ENCODE assay signal across 25 cellular contexts in the genomic region with DNA sequence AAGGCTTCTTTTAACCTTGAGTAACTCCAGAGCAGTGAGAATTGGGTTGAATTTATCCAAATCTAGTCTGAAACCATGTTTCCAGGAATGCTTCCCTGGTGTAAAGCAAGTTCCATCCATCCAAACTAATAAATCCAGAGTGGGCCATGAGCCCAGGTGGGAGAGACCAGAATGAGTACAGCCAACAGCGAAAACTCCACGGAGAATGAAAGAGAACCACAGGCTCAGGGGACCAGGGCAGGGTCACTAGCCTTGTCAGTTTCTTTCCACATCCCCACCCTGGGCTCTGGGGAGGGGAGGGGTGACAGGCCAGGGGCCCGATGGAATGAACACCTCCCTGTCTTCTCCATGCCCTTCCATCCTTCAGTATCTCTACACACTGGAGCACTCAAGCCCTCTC.
"Had no signal": no experiment of that assay in that cellular context is flagged by ENCODE, and none has a peak within 500 bp of the region (broad histone marks: within the 10 kb centered on the region; RNA-seq: fewer than 3 reads in every experiment).

No MANE protein-coding gene starts in this region.

- H3K27me3 Mint-ChIP-seq: activated naive CD4-positive, alpha-beta T cell treated with anti-CD3 and anti-CD28 coated beads, Interleukin-2, amount 50 U/mL, for 24 hours; naive thymus-derived CD4-positive, alpha-beta T cell; T-cell had no signal

- H3K9me3 Mint-ChIP-seq: activated naive CD4-positive, alpha-beta T cell treated with anti-CD3 and anti-CD28 coated beads, Interleukin-2, amount 50 U/mL, for 24 hours; effector memory CD8-positive, alpha-beta T cell; naive thymus-derived CD4-positive, alpha-beta T cell; T-cell had no signal

- H3K9me3 ChIP-seq: neutrophil, ovary, psoas muscle, transverse colon had no signal

- H3K27ac ChIP-seq: brain microvascular endothelial cell, neutrophil, ovary, psoas muscle, transverse colon, WERI-Rb-1 had no signal

- DNase-seq: activated CD4-positive, alpha-beta T cell treated with anti-CD3 and anti-CD28 coated beads, Interleukin-2, amount 50 U/mL, for 1 hour; activated CD4-positive, CD25-positive, alpha-beta regulatory T cell treated with anti-CD3 and anti-CD28 coated beads, Interleukin-2, amount 50 U/mL, for 72 hours; activated CD8-positive, alpha-beta T cell treated with anti-CD3 and anti-CD28 coated beads, Interleukin-2, amount 10 ng/mL, durations not matched to agents 7 days and 5 days; activated gamma-delta T cell treated with Interleukin-2 at 50 U/mL for 16 hours; aorta; brain microvascular endothelial cell; central memory CD4-positive, alpha-beta T cell; effector memory CD8-positive, alpha-beta T cell; hypothalamus; mesendoderm; naive thymus-derived CD4-positive, alpha-beta T cell; ovary; psoas muscle; stimulated activated CD4-positive, alpha-beta T cell treated with anti-CD3 and anti-CD28 coated beads, Interleukin-12 subunit alpha, Interleukin-12 subunit beta, amount 100 ng/mL, for 4 hours; stimulated activated CD4-positive, alpha-beta T cell treated with anti-CD3 and anti-CD28 coated beads, Interleukin-4, amount 100 ng/mL, for 4 hours; stimulated activated naive CD8-positive, alpha-beta T cell treated with anti-CD3 and anti-CD28 coated beads, Interleukin-15, Interleukin-2, amounts not matched to agents 100 U/mL and 50 U/mL, for 24 hours; substantia nigra; T-cell; transverse colon; WERI-Rb-1 had no signal

- H3K27ac Mint-ChIP-seq: activated CD8-positive, alpha-beta T cell treated with anti-CD3 and anti-CD28 coated beads, Interleukin-2, amount 10 ng/mL, durations not matched to agents 7 days and 5 days; activated naive CD4-positive, alpha-beta T cell treated with anti-CD3 and anti-CD28 coated beads, Interleukin-2, amount 50 U/mL, for 24 hours; effector memory CD8-positive, alpha-beta T cell; T-cell had no signal

- H3K36me3 Mint-ChIP-seq: activated naive CD4-positive, alpha-beta T cell treated with anti-CD3 and anti-CD28 coated beads, Interleukin-2, amount 50 U/mL, for 24 hours; naive thymus-derived CD4-positive, alpha-beta T cell; T-cell had no signal

- H3K27me3 ChIP-seq: brain microvascular endothelial cell, ovary, transverse colon had no signal

- H3K4me3 ChIP-seq: ovary, psoas muscle, transverse colon had no signal

- ATAC-seq: activated CD8-positive, alpha-beta T cell treated with anti-CD3 and anti-CD28 coated beads, Interleukin-2, amount 10 ng/mL, durations not matched to agents 7 days and 5 days; effector memory CD8-positive, alpha-beta T cell; esophagus mucosa; naive thymus-derived CD4-positive, alpha-beta T cell; psoas muscle; right cardiac atrium; SK-N-SH treated with all-trans-retinoic acid at 6 μM for 48 hours; stimulated activated naive CD8-positive, alpha-beta T cell treated with anti-CD3 and anti-CD28 coated beads, Interleukin-15, Interleukin-2, amounts not matched to agents 100 U/mL and 50 U/mL, for 24 hours; T-cell had no signal

- H3K36me3 ChIP-seq: brain microvascular endothelial cell, neutrophil, ovary, transverse colon, WERI-Rb-1 had no signal

- H3K4me3 Mint-ChIP-seq: activated CD8-positive, alpha-beta T cell treated with anti-CD3 and anti-CD28 coated beads, Interleukin-2, amount 10 ng/mL, durations not matched to agents 7 days and 5 days; activated naive CD4-positive, alpha-beta T cell treated with anti-CD3 and anti-CD28 coated beads, Interleukin-2, amount 50 U/mL, for 24 hours; effector memory CD8-positive, alpha-beta T cell; naive thymus-derived CD4-positive, alpha-beta T cell; T-cell had no signal
